In the genomic region with DNA sequence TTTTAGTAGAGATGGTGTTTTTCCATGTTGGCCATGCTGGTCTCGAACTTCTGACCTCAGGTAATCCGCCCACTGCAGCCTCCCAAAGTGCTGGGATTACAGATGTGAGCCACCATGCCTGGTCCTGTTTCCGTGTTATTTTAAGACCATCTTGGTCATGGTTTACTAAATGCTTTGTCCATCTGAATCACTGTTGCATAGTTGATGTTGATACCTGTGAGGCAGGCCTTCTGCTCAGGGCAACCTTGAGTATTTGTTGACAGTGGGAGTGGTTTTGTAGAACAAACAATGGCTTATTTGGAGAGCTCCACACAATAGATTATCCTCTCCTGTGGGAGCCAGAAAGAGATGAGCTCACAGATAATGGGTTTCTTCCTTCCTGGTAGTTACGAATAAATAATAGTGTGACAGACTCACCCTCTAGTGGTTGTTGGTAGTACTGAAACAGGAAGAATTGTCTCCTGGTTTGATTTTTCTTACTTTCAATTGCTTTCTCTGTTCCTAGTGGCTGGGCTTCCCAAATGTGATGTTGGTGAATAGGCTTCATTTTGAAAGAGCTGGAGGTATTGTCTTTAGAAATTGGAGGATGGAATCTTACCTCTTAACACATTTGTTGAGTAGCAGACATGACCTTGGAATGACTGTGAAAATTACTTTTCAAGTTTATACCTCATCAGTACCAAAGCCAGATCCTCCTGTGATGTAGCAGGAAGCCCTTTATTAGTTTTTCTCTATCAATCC, we compare ENCODE assay signal across 1 cellular context.
TF ChIP-seq lines count a peak whose summit lies in the region.

No MANE protein-coding gene starts in this region.

TF ChIP-seq in HepG2, 621 proteins besides CTCF, POLR2A, EP300 and RAD21 (continued from another document and continues in another):
- TF ChIP-seq RBFOX2 (IDR thresholded peaks at IDR 0.05; ENCODE audit: low read depth, low read length) (no peak), HMGA1 (CRISPR knock-in tag; conservative IDR thresholded peaks at IDR 0.05) (no peak), SRSF4 (IDR thresholded peaks at IDR 0.05; ENCODE audit: low read depth, low read length, poor library complexity, severe bottlenecking) (no peak), MEF2D (CRISPR knock-in tag; IDR thresholded peaks at IDR 0.05) (peak; percentile 79; the same call in 1 of the 2 replicates), ZNF552 (CRISPR knock-in tag; IDR thresholded peaks at IDR 0.05; ENCODE audit: borderline replicate concordance) (no peak), TARDBP (CRISPR knock-in tag; IDR thresholded peaks at IDR 0.05) (peak; percentile 81; the same call in 1 of the 2 replicates), ZNF550 (CRISPR knock-in tag; IDR thresholded peaks at IDR 0.05; ENCODE audit: borderline replicate concordance) (no peak), ZBTB38 (CRISPR knock-in tag; IDR thresholded peaks at IDR 0.05) (no peak), KAT8 (CRISPR knock-in tag; IDR thresholded peaks at IDR 0.05) (peak; percentile 84), ZNF747 (CRISPR knock-in tag; IDR thresholded peaks at IDR 0.05; ENCODE audit: borderline replicate concordance) (no peak; the same call in 1 of the 2 replicates), ZNF205 (CRISPR knock-in tag; IDR thresholded peaks at IDR 0.05) (peak; percentile 59; the same call in 1 of the 2 replicates), FOXC1 (CRISPR knock-in tag; IDR thresholded peaks at IDR 0.05; ENCODE audit: borderline replicate concordance) (no peak), ZFP36 (IDR thresholded peaks at IDR 0.05; ENCODE audit: borderline replicate concordance, low read depth, low read length, partially characterized antibody) (no peak), TBX3 (IDR thresholded peaks at IDR 0.05; ENCODE audit: borderline replicate concordance) (peak; percentile 78), TBL1XR1 (IDR thresholded peaks at IDR 0.05; ENCODE audit: borderline replicate concordance, low read length, partially characterized antibody) (no peak), NR3C1 (CRISPR knock-in tag; IDR thresholded peaks at IDR 0.05) (no peak), ZNF292 (CRISPR knock-in tag; IDR thresholded peaks at IDR 0.05; ENCODE audit: borderline replicate concordance, low read depth) (no peak), HMG20B (CRISPR knock-in tag; conservative IDR thresholded peaks at IDR 0.05) (no peak; the same call in 1 of the 2 replicates)
- TF ChIP-seq, protein P1, sequence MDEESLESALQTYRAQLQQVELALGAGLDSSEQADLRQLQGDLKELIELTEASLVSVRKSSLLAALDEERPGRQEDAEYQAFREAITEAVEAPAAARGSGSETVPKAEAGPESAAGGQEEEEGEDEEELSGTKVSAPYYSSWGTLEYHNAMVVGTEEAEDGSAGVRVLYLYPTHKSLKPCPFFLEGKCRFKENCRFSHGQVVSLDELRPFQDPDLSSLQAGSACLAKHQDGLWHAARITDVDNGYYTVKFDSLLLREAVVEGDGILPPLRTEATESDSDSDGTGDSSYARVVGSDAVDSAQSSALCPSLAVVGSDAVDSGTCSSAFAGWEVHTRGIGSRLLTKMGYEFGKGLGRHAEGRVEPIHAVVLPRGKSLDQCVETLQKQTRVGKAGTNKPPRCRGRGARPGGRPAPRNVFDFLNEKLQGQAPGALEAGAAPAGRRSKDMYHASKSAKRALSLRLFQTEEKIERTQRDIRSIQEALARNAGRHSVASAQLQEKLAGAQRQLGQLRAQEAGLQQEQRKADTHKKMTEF (CRISPR knock-in tag; IDR thresholded peaks at IDR 0.05): peak; percentile 91
- TF ChIP-seq, protein P2, sequence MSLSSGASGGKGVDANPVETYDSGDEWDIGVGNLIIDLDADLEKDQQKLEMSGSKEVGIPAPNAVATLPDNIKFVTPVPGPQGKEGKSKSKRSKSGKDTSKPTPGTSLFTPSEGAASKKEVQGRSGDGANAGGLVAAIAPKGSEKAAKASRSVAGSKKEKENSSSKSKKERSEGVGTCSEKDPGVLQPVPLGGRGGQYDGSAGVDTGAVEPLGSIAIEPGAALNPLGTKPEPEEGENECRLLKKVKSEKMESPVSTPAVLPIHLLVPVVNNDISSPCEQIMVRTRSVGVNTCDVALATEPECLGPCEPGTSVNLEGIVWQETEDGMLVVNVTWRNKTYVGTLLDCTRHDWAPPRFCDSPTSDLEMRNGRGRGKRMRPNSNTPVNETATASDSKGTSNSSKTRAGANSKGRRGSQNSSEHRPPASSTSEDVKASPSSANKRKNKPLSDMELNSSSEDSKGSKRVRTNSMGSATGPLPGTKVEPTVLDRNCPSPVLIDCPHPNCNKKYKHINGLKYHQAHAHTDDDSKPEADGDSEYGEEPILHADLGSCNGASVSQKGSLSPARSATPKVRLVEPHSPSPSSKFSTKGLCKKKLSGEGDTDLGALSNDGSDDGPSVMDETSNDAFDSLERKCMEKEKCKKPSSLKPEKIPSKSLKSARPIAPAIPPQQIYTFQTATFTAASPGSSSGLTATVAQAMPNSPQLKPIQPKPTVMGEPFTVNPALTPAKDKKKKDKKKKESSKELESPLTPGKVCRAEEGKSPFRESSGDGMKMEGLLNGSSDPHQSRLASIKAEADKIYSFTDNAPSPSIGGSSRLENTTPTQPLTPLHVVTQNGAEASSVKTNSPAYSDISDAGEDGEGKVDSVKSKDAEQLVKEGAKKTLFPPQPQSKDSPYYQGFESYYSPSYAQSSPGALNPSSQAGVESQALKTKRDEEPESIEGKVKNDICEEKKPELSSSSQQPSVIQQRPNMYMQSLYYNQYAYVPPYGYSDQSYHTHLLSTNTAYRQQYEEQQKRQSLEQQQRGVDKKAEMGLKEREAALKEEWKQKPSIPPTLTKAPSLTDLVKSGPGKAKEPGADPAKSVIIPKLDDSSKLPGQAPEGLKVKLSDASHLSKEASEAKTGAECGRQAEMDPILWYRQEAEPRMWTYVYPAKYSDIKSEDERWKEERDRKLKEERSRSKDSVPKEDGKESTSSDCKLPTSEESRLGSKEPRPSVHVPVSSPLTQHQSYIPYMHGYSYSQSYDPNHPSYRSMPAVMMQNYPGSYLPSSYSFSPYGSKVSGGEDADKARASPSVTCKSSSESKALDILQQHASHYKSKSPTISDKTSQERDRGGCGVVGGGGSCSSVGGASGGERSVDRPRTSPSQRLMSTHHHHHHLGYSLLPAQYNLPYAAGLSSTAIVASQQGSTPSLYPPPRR (CRISPR knock-in tag; IDR thresholded peaks at IDR 0.05; ENCODE audit: borderline replicate concordance): peak; percentile 88; the same call in 1 of the 2 replicates
- TF ChIP-seq, protein P3, sequence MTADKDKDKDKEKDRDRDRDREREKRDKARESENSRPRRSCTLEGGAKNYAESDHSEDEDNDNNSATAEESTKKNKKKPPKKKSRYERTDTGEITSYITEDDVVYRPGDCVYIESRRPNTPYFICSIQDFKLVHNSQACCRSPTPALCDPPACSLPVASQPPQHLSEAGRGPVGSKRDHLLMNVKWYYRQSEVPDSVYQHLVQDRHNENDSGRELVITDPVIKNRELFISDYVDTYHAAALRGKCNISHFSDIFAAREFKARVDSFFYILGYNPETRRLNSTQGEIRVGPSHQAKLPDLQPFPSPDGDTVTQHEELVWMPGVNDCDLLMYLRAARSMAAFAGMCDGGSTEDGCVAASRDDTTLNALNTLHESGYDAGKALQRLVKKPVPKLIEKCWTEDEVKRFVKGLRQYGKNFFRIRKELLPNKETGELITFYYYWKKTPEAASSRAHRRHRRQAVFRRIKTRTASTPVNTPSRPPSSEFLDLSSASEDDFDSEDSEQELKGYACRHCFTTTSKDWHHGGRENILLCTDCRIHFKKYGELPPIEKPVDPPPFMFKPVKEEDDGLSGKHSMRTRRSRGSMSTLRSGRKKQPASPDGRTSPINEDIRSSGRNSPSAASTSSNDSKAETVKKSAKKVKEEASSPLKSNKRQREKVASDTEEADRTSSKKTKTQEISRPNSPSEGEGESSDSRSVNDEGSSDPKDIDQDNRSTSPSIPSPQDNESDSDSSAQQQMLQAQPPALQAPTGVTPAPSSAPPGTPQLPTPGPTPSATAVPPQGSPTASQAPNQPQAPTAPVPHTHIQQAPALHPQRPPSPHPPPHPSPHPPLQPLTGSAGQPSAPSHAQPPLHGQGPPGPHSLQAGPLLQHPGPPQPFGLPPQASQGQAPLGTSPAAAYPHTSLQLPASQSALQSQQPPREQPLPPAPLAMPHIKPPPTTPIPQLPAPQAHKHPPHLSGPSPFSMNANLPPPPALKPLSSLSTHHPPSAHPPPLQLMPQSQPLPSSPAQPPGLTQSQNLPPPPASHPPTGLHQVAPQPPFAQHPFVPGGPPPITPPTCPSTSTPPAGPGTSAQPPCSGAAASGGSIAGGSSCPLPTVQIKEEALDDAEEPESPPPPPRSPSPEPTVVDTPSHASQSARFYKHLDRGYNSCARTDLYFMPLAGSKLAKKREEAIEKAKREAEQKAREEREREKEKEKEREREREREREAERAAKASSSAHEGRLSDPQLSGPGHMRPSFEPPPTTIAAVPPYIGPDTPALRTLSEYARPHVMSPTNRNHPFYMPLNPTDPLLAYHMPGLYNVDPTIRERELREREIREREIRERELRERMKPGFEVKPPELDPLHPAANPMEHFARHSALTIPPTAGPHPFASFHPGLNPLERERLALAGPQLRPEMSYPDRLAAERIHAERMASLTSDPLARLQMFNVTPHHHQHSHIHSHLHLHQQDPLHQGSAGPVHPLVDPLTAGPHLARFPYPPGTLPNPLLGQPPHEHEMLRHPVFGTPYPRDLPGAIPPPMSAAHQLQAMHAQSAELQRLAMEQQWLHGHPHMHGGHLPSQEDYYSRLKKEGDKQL (CRISPR knock-in tag; IDR thresholded peaks at IDR 0.05; ENCODE audit: low read depth): peak; percentile 68; the same call in 1 of the 2 replicates
- TF ChIP-seq, protein P4, sequence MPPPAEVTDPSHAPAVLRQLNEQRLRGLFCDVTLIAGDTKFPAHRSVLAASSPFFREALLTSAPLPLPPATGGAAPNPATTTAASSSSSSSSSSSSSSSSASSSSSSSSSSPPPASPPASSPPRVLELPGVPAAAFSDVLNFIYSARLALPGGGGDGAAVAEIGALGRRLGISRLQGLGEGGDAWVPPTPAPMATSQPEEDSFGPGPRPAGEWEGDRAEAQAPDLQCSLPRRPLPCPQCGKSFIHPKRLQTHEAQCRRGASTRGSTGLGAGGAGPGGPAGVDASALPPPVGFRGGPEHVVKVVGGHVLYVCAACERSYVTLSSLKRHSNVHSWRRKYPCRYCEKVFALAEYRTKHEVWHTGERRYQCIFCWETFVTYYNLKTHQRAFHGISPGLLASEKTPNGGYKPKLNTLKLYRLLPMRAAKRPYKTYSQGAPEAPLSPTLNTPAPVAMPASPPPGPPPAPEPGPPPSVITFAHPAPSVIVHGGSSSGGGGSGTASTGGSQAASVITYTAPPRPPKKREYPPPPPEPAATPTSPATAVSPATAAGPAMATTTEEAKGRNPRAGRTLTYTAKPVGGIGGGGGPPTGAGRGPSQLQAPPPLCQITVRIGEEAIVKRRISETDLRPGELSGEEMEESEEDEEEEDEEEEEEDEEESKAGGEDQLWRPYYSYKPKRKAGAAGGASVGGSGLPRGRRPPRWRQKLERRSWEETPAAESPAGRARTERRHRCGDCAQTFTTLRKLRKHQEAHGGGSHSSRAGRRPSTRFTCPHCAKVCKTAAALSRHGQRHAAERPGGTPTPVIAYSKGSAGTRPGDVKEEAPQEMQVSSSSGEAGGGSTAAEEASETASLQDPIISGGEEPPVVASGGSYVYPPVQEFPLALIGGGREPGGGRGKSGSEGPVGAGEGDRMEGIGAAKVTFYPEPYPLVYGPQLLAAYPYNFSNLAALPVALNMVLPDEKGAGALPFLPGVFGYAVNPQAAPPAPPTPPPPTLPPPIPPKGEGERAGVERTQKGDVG (CRISPR knock-in tag; IDR thresholded peaks at IDR 0.05; ENCODE audit: borderline replicate concordance): no peak
- TF ChIP-seq, protein P5, sequence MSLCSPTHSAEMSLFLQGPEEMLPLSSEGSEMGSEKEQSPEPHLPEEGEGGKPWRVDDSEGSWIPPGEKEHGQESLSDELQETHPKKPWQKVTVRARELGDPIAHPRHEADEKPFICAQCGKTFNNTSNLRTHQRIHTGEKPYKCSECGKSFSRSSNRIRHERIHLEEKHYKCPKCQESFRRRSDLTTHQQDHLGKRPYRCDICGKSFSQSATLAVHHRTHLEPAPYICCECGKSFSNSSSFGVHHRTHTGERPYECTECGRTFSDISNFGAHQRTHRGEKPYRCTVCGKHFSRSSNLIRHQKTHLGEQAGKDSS (CRISPR knock-in tag; IDR thresholded peaks at IDR 0.05; ENCODE audit: borderline replicate concordance, low read depth): no peak
- TF ChIP-seq, protein P6, sequence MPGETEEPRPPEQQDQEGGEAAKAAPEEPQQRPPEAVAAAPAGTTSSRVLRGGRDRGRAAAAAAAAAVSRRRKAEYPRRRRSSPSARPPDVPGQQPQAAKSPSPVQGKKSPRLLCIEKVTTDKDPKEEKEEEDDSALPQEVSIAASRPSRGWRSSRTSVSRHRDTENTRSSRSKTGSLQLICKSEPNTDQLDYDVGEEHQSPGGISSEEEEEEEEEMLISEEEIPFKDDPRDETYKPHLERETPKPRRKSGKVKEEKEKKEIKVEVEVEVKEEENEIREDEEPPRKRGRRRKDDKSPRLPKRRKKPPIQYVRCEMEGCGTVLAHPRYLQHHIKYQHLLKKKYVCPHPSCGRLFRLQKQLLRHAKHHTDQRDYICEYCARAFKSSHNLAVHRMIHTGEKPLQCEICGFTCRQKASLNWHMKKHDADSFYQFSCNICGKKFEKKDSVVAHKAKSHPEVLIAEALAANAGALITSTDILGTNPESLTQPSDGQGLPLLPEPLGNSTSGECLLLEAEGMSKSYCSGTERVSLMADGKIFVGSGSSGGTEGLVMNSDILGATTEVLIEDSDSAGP (CRISPR knock-in tag; IDR thresholded peaks at IDR 0.05; ENCODE audit: borderline replicate concordance): no peak
- TF ChIP-seq, protein P7, sequence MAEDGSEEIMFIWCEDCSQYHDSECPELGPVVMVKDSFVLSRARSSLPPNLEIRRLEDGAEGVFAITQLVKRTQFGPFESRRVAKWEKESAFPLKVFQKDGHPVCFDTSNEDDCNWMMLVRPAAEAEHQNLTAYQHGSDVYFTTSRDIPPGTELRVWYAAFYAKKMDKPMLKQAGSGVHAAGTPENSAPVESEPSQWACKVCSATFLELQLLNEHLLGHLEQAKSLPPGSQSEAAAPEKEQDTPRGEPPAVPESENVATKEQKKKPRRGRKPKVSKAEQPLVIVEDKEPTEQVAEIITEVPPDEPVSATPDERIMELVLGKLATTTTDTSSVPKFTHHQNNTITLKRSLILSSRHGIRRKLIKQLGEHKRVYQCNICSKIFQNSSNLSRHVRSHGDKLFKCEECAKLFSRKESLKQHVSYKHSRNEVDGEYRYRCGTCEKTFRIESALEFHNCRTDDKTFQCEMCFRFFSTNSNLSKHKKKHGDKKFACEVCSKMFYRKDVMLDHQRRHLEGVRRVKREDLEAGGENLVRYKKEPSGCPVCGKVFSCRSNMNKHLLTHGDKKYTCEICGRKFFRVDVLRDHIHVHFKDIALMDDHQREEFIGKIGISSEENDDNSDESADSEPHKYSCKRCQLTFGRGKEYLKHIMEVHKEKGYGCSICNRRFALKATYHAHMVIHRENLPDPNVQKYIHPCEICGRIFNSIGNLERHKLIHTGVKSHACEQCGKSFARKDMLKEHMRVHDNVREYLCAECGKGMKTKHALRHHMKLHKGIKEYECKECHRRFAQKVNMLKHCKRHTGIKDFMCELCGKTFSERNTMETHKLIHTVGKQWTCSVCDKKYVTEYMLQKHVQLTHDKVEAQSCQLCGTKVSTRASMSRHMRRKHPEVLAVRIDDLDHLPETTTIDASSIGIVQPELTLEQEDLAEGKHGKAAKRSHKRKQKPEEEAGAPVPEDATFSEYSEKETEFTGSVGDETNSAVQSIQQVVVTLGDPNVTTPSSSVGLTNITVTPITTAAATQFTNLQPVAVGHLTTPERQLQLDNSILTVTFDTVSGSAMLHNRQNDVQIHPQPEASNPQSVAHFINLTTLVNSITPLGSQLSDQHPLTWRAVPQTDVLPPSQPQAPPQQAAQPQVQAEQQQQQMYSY (CRISPR knock-in tag; IDR thresholded peaks at IDR 0.05): no peak
- TF ChIP-seq, protein P8, sequence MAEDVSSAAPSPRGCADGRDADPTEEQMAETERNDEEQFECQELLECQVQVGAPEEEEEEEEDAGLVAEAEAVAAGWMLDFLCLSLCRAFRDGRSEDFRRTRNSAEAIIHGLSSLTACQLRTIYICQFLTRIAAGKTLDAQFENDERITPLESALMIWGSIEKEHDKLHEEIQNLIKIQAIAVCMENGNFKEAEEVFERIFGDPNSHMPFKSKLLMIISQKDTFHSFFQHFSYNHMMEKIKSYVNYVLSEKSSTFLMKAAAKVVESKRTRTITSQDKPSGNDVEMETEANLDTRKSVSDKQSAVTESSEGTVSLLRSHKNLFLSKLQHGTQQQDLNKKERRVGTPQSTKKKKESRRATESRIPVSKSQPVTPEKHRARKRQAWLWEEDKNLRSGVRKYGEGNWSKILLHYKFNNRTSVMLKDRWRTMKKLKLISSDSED (CRISPR knock-in tag; IDR thresholded peaks at IDR 0.05): no peak
